In genomic region chr16:69711115-69711740, GRCh38 we compare ENCODE assay signal across 11 cellular contexts. TPM values are rescaled to one million over a fixed set of nuclear protein-coding genes. Genes with fewer than 3 reads are reported as not detected.
A peak's percentile ranks its signal among the peaks of the same experiment; 100 is the strongest.
DNase-seq lines count a peak whose midpoint lies in the region; ATAC-seq and TF ChIP-seq lines count a peak whose summit lies in the region.
"Had no signal": no experiment of that assay in that cellular context is flagged by ENCODE, and none has a peak within 500 bp of the region (broad histone marks: within the 10 kb centered on the region; RNA-seq: fewer than 3 reads in every experiment).

No MANE protein-coding gene starts in this region.

- H3K4me3 Mint-ChIP-seq in neural progenitor cell: no peak overlapping the region

- H3K4me1 Mint-ChIP-seq in neural progenitor cell: peaks cover 4% of the 10 kb centered on the region

- H4K20me1 ChIP-seq in neural progenitor cell (ENCODE audit: low read depth): no peaks in the 10 kb centered on the region

- DNase-seq in HPDE6-E6E7 (ENCODE audit: extremely low spot score) (peak; percentile 88), caudate nucleus (lab: John Stamatoyannopoulos, UW) (peak in 24 of 61 donors; percentile 6 to 88 (median 33)), neural progenitor cell (ENCODE audit: low spot score) (no peak), hippocampal formation (lab: John Stamatoyannopoulos, UW) (no peak), occipital lobe (lab: John Stamatoyannopoulos, UW) (no peak)
- DNase-seq: GF-D8; stimulated activated naive CD4-positive, alpha-beta T cell had no signal

- H3K4me1 ChIP-seq in neural progenitor cell: no peaks in the 10 kb centered on the region

- no peak overlapping the region for H3K4me3 ChIP-seq in neural progenitor cell

- 0 out of 2 replicates have a peak overlapping the region, but pooled peaks have one; percentile 2 for H3K27ac ChIP-seq in C4-2B
- peak overlapping the region; percentile 44 for H3K27ac ChIP-seq in caudate nucleus (ENCODE audit: low read depth, low read length)
- H3K27ac ChIP-seq in neural progenitor cell: no peak overlapping the region

- no peak for TF ChIP-seq CTCF in C4-2B (conservative IDR thresholded peaks at IDR 0.05)
- TF ChIP-seq CTCF in neural progenitor cell (IDR thresholded peaks at IDR 0.05): no peak

- ATAC-seq in HG03280 (IDR thresholded peaks at IDR 0.05; ENCODE audit: unreplicated experiment): no peak
- ATAC-seq in HG03196 (IDR thresholded peaks at IDR 0.05; ENCODE audit: unreplicated experiment): no peak
- ATAC-seq: Right ventricle myocardium inferior had no signal

- H3K36me3 Mint-ChIP-seq in neural progenitor cell: peaks cover 6% of the 10 kb centered on the region

- no peaks in the 10 kb centered on the region for H3K36me3 ChIP-seq in neural progenitor cell

- H3K27ac Mint-ChIP-seq in neural progenitor cell: no peak overlapping the region

- H3K79me2 ChIP-seq in neural progenitor cell (ENCODE audit: low read depth): no peaks in the 10 kb centered on the region

- H3K4me2 ChIP-seq in neural progenitor cell: no peak overlapping the region

- H3K9me3 Mint-ChIP-seq in neural progenitor cell: no peaks in the 10 kb centered on the region

- H3K9me3 ChIP-seq in neural progenitor cell (ENCODE audit: low read depth): no peaks in the 10 kb centered on the region

- peak overlapping the region; percentile 30 for H3K9ac ChIP-seq in neural progenitor cell

- peaks cover 11% of the 10 kb centered on the region for H3F3A ChIP-seq in neural progenitor cell (ENCODE audit: low read depth)

- H3K27me3 Mint-ChIP-seq in neural progenitor cell (ENCODE audit: insufficient read depth, low read depth): peaks cover 4% of the 10 kb centered on the region

- H2AFZ ChIP-seq in neural progenitor cell (replicated peaks): no peak overlapping the region

- no peaks in the 10 kb centered on the region for H3K27me3 ChIP-seq in neural progenitor cell

RNA-seq across cellular contexts. Expression of gene NQO1, which starts 15.1 kb away (rescaled TPM):
- total RNA-seq in neural progenitor cell (ENCODE audit: low replicate concordance): 11.4 and 18.1 TPM in 2 replicates
- 8.4 TPM for total RNA-seq in occipital lobe

RNA-seq across cellular contexts. Expression of gene NOB1, which starts 43.5 kb away (rescaled TPM):
- total RNA-seq in neural progenitor cell (ENCODE audit: low replicate concordance): 30.3 and 47.4 TPM in 2 replicates
- total RNA-seq in occipital lobe: 11.1 TPM

RNA-seq across cellular contexts. Expression of gene WWP2, which starts 50.9 kb away (rescaled TPM):
- 24.5 and 26.8 TPM in 2 replicates for total RNA-seq in neural progenitor cell (ENCODE audit: low replicate concordance)
- 15.9 TPM for total RNA-seq in occipital lobe
